Comparison of ENCODE assay signal across 24 cellular contexts in the genomic region with DNA sequence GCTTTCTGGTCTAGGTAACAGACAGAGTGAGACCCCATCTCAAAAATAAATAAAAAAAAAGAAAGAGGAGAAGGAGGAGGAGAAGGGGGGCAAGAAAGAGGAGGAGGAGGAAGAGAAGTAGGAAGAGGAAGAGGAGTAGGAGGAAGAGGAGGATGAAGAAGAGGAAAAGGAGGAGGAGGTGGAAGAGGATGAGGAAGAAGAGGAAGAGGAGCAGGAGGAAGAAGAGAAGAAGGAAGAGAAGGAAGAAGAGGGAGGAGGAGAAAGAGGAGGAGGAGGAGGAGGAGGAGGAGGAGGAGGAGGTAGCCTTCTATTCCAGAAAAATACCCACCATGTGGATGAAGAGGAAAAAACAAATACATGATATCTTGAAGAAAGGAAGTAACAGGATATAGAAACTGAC.
"Had no signal": no experiment of that assay in that cellular context is flagged by ENCODE, and none has a peak within 500 bp of the region (broad histone marks: within the 10 kb centered on the region; RNA-seq: fewer than 3 reads in every experiment).

No MANE protein-coding gene starts in this region.

- H3K36me3 ChIP-seq: colonic mucosa, esophagus muscularis mucosa, esophagus squamous epithelium, gastrocnemius medialis, gastroesophageal sphincter, heart left ventricle, heart right ventricle had no signal

- H3K4me3 ChIP-seq: colonic mucosa, coronary artery, dorsolateral prefrontal cortex, esophagus muscularis mucosa, esophagus squamous epithelium, gastrocnemius medialis, gastroesophageal sphincter, heart left ventricle, heart right ventricle had no signal

- H3K9me3 Mint-ChIP-seq: dendritic cell treated with granulocyte-macrophage colony-stimulating factor and Interleukin-4, amounts not matched to agents 40 ng/mL and 50 ng/mL, for 4 days; effector memory CD8-positive, alpha-beta T cell; endodermal cell had no signal

- H3K9me3 ChIP-seq: colonic mucosa, esophagus muscularis mucosa, gastrocnemius medialis, gastroesophageal sphincter had no signal

- H3K4me3 Mint-ChIP-seq: dendritic cell treated with granulocyte-macrophage colony-stimulating factor and Interleukin-4, amounts not matched to agents 40 ng/mL and 50 ng/mL, for 4 days; effector memory CD8-positive, alpha-beta T cell; endodermal cell had no signal

- H3K27me3 ChIP-seq: colonic mucosa, gastroesophageal sphincter had no signal

- H3K27ac Mint-ChIP-seq: dendritic cell treated with granulocyte-macrophage colony-stimulating factor and Interleukin-4, amounts not matched to agents 40 ng/mL and 50 ng/mL, for 4 days; effector memory CD8-positive, alpha-beta T cell; endodermal cell had no signal

- DNase-seq: colonic mucosa; cortex of kidney; dermis blood vessel endothelial cell; dorsolateral prefrontal cortex; effector CD4-positive, alpha-beta T cell; effector CD8-positive, alpha-beta T cell; effector memory CD4-positive, alpha-beta T cell; effector memory CD8-positive, alpha-beta T cell; endodermal cell; erythroblast; esophagus squamous epithelium; foreskin fibroblast; foreskin keratinocyte; foreskin melanocyte; gastrocnemius medialis; glutamatergic neuron; head of caudate nucleus; heart left ventricle; heart right ventricle had no signal

- H3K4me1 ChIP-seq: colonic mucosa, foreskin keratinocyte, gastrocnemius medialis, heart left ventricle, heart right ventricle had no signal

- H3K27ac ChIP-seq: colonic mucosa, coronary artery, dorsolateral prefrontal cortex, epithelial cell of prostate, esophagus muscularis mucosa, esophagus squamous epithelium, foreskin keratinocyte, gastrocnemius medialis, gastroesophageal sphincter, heart left ventricle, heart right ventricle had no signal
